ENCODE assay signal across 9 cellular contexts in genomic region chr11:44030276-44030932, GRCh38. TPM values are rescaled to one million over a fixed set of nuclear protein-coding genes. Genes with fewer than 3 reads are reported as not detected.
DNase-seq lines count a peak whose midpoint lies in the region; ATAC-seq and TF ChIP-seq lines count a peak whose summit lies in the region.
"Had no signal": no experiment of that assay in that cellular context is flagged by ENCODE, and none has a peak within 500 bp of the region (broad histone marks: within the 10 kb centered on the region; RNA-seq: fewer than 3 reads in every experiment).

No MANE protein-coding gene starts in this region.

- H3K4me1 ChIP-seq in left lung = peaks cover 7 to 15% of the 10 kb centered on the region in 2 donors
- no peaks in the 10 kb centered on the region for H3K4me1 ChIP-seq in spleen

- H3K36me3 ChIP-seq in left lung = no peaks in the 10 kb centered on the region
- H3K36me3 ChIP-seq in spleen = no peaks in the 10 kb centered on the region

- DNase-seq in NCI-H226 = peak; percentile 64
- peak; percentile 33 for DNase-seq in dedifferentiated amniotic fluid mesenchymal stem cell (ENCODE audit: extremely low spot score)
- peak in 1 of 2 donors; percentile 61 for DNase-seq in left lung
- DNase-seq in stromal cell of bone marrow (ENCODE audit: low read depth) = peak; percentile 91
- DNase-seq in cortex of kidney (lab: John Stamatoyannopoulos, UW) = no peak
- DNase-seq in spleen = no peak
- no peak for DNase-seq in NCI-H2196 (lab: John Stamatoyannopoulos, UW; ENCODE audit: unreplicated experiment)
- DNase-seq: activated naive CD4-positive, alpha-beta T cell had no signal

- H3K9me3 ChIP-seq in left lung (peaks cover 0 to 12% of the 10 kb centered on the region in 2 donors), spleen (peaks cover 0 to 18% (median 10%) of the 10 kb centered on the region in 8 donors)

- 50 to 64% (median 59%) methylated on average over 5 of the region's 5 CpGs for WGBS in spleen, 5 donors

- no peak overlapping the region for H3K4me3 ChIP-seq in left lung
- no peak overlapping the region for H3K4me3 ChIP-seq in spleen

- ATAC-seq in left lung (peak; percentile 60), HG02678 (IDR thresholded peaks at IDR 0.05; ENCODE audit: unreplicated experiment) (no peak)

- H3K27ac ChIP-seq in left lung (peak overlapping the region; percentile 45 to 76), spleen (peak overlapping the region in 4 of 8 donors; percentile 19 to 55 (median 44))

- TF ChIP-seq CTCF in left lung (IDR thresholded peaks at IDR 0.05) (no peak), spleen (IDR thresholded peaks at IDR 0.05 in 8 of 11, conservative IDR thresholded peaks at IDR 0.05 in 3 of 11) (no peak)

- intact Hi-C loops in left lung (cut with DNase I) (loop anchor here in 1 of 2 donors (10.0 kb wide), 1 partner anchor 46 kb away; no protein-coding TSS in a partner anchor), spleen (cut with DNase I; ENCODE audit: low total_unique reads) (no loop called here)

- H3K27me3 ChIP-seq in left lung = no peaks in the 10 kb centered on the region
- H3K27me3 ChIP-seq in spleen (replicated peaks in 1 of 7) = peaks cover 0 to 25% (median 0%) of the 10 kb centered on the region in 7 donors

- no peak for TF ChIP-seq POLR2A in spleen (IDR thresholded peaks at IDR 0.05)

RNA-seq across cellular contexts. Expression of gene ACCSL, which starts 17.4 kb away (rescaled TPM):
- not detected for total RNA-seq in left lung
- total RNA-seq in spleen = under 1 TPM in 3 of 7 donors, not detected in 4; 0.19 to 0.23 (median 0.20) TPM
- polyA plus RNA-seq in spleen = not detected

RNA-seq across cellular contexts. Expression of gene ACCS, which starts 35.7 kb away (rescaled TPM):
- total RNA-seq in left lung (10 to 100 TPM; 29.3 to 42.1 TPM), spleen (10 to 100 TPM; 28.7 to 59.5 (median 44.8) TPM)
- polyA plus RNA-seq in spleen = 10 to 100 TPM; 22.4 to 87.6 (median 60.3) TPM

Comparison
In these comparisons a context has a peak if more than half of its experiments do, and no peak if none do; other contexts are left out.
1. DNase-seq: peak in NCI-H226 (single experiment), dedifferentiated amniotic fluid mesenchymal stem cell (single experiment) and stromal cell of bone marrow (single experiment); none in cortex of kidney (single experiment), spleen (single experiment) and NCI-H2196 (single experiment).